1 cellular context compared by ENCODE assay signal in genomic region chr5:80260461-80260860, GRCh38.
TF ChIP-seq lines count a peak whose summit lies in the region.

No MANE protein-coding gene starts in this region.

TF ChIP-seq in HepG2, 621 proteins besides CTCF, POLR2A, EP300 and RAD21 (continued from another document):
- TF ChIP-seq, protein P1, sequence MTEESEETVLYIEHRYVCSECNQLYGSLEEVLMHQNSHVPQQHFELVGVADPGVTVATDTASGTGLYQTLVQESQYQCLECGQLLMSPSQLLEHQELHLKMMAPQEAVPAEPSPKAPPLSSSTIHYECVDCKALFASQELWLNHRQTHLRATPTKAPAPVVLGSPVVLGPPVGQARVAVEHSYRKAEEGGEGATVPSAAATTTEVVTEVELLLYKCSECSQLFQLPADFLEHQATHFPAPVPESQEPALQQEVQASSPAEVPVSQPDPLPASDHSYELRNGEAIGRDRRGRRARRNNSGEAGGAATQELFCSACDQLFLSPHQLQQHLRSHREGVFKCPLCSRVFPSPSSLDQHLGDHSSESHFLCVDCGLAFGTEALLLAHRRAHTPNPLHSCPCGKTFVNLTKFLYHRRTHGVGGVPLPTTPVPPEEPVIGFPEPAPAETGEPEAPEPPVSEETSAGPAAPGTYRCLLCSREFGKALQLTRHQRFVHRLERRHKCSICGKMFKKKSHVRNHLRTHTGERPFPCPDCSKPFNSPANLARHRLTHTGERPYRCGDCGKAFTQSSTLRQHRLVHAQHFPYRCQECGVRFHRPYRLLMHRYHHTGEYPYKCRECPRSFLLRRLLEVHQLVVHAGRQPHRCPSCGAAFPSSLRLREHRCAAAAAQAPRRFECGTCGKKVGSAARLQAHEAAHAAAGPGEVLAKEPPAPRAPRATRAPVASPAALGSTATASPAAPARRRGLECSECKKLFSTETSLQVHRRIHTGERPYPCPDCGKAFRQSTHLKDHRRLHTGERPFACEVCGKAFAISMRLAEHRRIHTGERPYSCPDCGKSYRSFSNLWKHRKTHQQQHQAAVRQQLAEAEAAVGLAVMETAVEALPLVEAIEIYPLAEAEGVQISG (CRISPR knock-in tag; IDR thresholded peaks at IDR 0.05), result 0 out of 2 replicates have a peak, but pooled peaks have one; percentile 17
- TF ChIP-seq HOXA7 (CRISPR knock-in tag; IDR thresholded peaks at IDR 0.05) (no peak), ZNF547 (CRISPR knock-in tag; IDR thresholded peaks at IDR 0.05) (no peak), SP140L (CRISPR knock-in tag; IDR thresholded peaks at IDR 0.05; ENCODE audit: borderline replicate concordance) (no peak), ZNF644 (CRISPR knock-in tag; IDR thresholded peaks at IDR 0.05; ENCODE audit: low read depth) (peak; percentile 70; the same call in 1 of the 2 replicates), ZNF766 (CRISPR knock-in tag; IDR thresholded peaks at IDR 0.05; ENCODE audit: borderline replicate concordance) (no peak), KLF15 (CRISPR knock-in tag; IDR thresholded peaks at IDR 0.05; ENCODE audit: borderline replicate concordance) (no peak), EEA1 (CRISPR knock-in tag; IDR thresholded peaks at IDR 0.05; ENCODE audit: borderline replicate concordance) (no peak), JARID2 (CRISPR knock-in tag; IDR thresholded peaks at IDR 0.05; ENCODE audit: insufficient replicate concordance) (no peak), HNF4G (IDR thresholded peaks at IDR 0.05; ENCODE audit: borderline replicate concordance, low read depth, low read length) (peak; percentile 61; the same call in 1 of the 2 replicates), HNF4G (CRISPR knock-in tag; IDR thresholded peaks at IDR 0.05; ENCODE audit: borderline replicate concordance, low read depth) (no peak), HNF4A (CRISPR knock-in tag; IDR thresholded peaks at IDR 0.05) (peak; percentile 87), DR1 (CRISPR knock-in tag; IDR thresholded peaks at IDR 0.05) (no peak), SATB2 (CRISPR knock-in tag; IDR thresholded peaks at IDR 0.05) (no peak), ZNF678 (CRISPR knock-in tag; IDR thresholded peaks at IDR 0.05) (no peak), CAMTA2 (CRISPR knock-in tag; IDR thresholded peaks at IDR 0.05; ENCODE audit: borderline replicate concordance) (no peak), ZNF484 (CRISPR knock-in tag; IDR thresholded peaks at IDR 0.05; ENCODE audit: borderline replicate concordance, low read depth) (no peak), ZMYM3 (CRISPR knock-in tag; IDR thresholded peaks at IDR 0.05) (peak; percentile 48; the same call in 1 of the 2 replicates), ZNF782 (CRISPR knock-in tag; IDR thresholded peaks at IDR 0.05; ENCODE audit: borderline replicate concordance) (no peak), PRDM15 (CRISPR knock-in tag; IDR thresholded peaks at IDR 0.05) (peak; percentile 98), PITX1 (CRISPR knock-in tag; IDR thresholded peaks at IDR 0.05) (no peak), HNRNPK (IDR thresholded peaks at IDR 0.05; ENCODE audit: low read depth, low read length, poor library complexity, severe bottlenecking) (no peak), XRCC5 (optimal IDR thresholded peaks at IDR 0.05; ENCODE audit: low read length) (peak; percentile 53), NCOR1 (IDR thresholded peaks at IDR 0.05; ENCODE audit: borderline replicate concordance, low read length) (no peak), BRD4 (CRISPR knock-in tag; IDR thresholded peaks at IDR 0.05) (no peak), STAT5B (CRISPR knock-in tag; IDR thresholded peaks at IDR 0.05) (no peak), KLF9 (CRISPR knock-in tag; IDR thresholded peaks at IDR 0.05; ENCODE audit: low read depth) (no peak), ZNF138 (CRISPR knock-in tag; IDR thresholded peaks at IDR 0.05; ENCODE audit: low read depth) (no peak), ZNF580 (CRISPR knock-in tag; IDR thresholded peaks at IDR 0.05; ENCODE audit: borderline replicate concordance, low read depth) (no peak), ZNF569 (CRISPR knock-in tag; IDR thresholded peaks at IDR 0.05; ENCODE audit: borderline replicate concordance) (no peak), FOXO1 (CRISPR knock-in tag; IDR thresholded peaks at IDR 0.05) (no peak), MXD1 (CRISPR knock-in tag; IDR thresholded peaks at IDR 0.05) (no peak), FLYWCH1 (CRISPR knock-in tag; IDR thresholded peaks at IDR 0.05) (no peak), ZMYM4 (CRISPR knock-in tag; IDR thresholded peaks at IDR 0.05) (peak; percentile 68; the same call in 1 of the 2 replicates), HDAC1 (CRISPR knock-in tag; IDR thresholded peaks at IDR 0.05) (0 out of 2 replicates have a peak, but pooled peaks have one; percentile 15), ZNF670 (CRISPR knock-in tag; IDR thresholded peaks at IDR 0.05; ENCODE audit: borderline replicate concordance) (no peak), ZSCAN21 (CRISPR knock-in tag; IDR thresholded peaks at IDR 0.05; ENCODE audit: borderline replicate concordance) (no peak), ZNF530 (CRISPR knock-in tag; IDR thresholded peaks at IDR 0.05; ENCODE audit: low read depth) (no peak)
- TF ChIP-seq, protein P2, sequence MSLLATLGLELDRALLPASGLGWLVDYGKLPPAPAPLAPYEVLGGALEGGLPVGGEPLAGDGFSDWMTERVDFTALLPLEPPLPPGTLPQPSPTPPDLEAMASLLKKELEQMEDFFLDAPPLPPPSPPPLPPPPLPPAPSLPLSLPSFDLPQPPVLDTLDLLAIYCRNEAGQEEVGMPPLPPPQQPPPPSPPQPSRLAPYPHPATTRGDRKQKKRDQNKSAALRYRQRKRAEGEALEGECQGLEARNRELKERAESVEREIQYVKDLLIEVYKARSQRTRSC (CRISPR knock-in tag; IDR thresholded peaks at IDR 0.05; ENCODE audit: low read depth), result no peak
- TF ChIP-seq, protein P3, sequence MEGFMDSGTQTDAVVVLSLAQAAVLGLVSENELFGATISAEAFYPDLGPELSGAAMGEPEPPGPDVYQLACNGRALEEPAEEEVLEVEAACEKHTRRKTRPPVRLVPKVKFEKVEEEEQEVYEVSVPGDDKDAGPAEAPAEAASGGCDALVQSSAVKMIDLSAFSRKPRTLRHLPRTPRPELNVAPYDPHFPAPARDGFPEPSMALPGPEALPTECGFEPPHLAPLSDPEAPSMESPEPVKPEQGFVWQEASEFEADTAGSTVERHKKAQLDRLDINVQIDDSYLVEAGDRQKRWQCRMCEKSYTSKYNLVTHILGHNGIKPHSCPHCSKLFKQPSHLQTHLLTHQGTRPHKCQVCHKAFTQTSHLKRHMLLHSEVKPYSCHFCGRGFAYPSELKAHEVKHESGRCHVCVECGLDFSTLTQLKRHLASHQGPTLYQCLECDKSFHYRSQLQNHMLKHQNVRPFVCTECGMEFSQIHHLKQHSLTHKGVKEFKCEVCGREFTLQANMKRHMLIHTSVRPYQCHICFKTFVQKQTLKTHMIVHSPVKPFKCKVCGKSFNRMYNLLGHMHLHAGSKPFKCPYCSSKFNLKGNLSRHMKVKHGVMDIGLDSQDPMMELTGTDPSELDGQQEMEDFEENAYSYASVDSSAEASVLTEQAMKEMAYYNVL (CRISPR knock-in tag; IDR thresholded peaks at IDR 0.05; ENCODE audit: borderline replicate concordance), result no peak
